8 cellular contexts compared by ENCODE assay signal in genomic region chr10:44878704-44879530, GRCh38. TPM values are rescaled to one million over a fixed set of nuclear protein-coding genes. Genes with fewer than 3 reads are reported as not detected.
DNase-seq lines count a peak whose midpoint lies in the region; ATAC-seq and TF ChIP-seq lines count a peak whose summit lies in the region.

No MANE protein-coding gene starts in this region.

- peak; percentile 81 for DNase-seq in CD1c-positive myeloid dendritic cell (ENCODE audit: extremely low spot score)
- peak; percentile 57 for DNase-seq in MM.1S
- DNase-seq in T-helper 17 cell: peak; percentile 47 to 59 (median 59)
- DNase-seq in amniotic stem cell (lab: John Stamatoyannopoulos, UW): peak; percentile 23
- peak; percentile 88 for DNase-seq in left ventricle myocardium inferior
- DNase-seq in thoracic aorta (ENCODE audit: low spot score): peak; percentile 21

- no peaks in the 10 kb centered on the region for H4K20me1 ChIP-seq in MM.1S (ENCODE audit: insufficient read depth, low read length)

- H3K4me1 Mint-ChIP-seq in T-helper 17 cell: peaks cover 13% of the 10 kb centered on the region

- H3K36me3 ChIP-seq in MM.1S (replicated peaks; ENCODE audit: insufficient read depth, low read length) (no peaks in the 10 kb centered on the region), left ventricle myocardium inferior (no peaks in the 10 kb centered on the region), parathyroid adenoma (ENCODE audit: control insufficient read depth, insufficient read depth, low read length) (no peaks in the 10 kb centered on the region), thoracic aorta (no peaks in the 10 kb centered on the region)

- TF ChIP-seq CTCF in MM.1S (IDR thresholded peaks at IDR 0.05; ENCODE audit: low read length): no peak
- peak; percentile 10 for TF ChIP-seq CTCF in left ventricle myocardium inferior (IDR thresholded peaks at IDR 0.05; ENCODE audit: borderline replicate concordance)
- no peak for TF ChIP-seq CTCF in parathyroid adenoma (IDR thresholded peaks at IDR 0.05)
- no peak for TF ChIP-seq CTCF in thoracic aorta (IDR thresholded peaks at IDR 0.05)

- H3K4me3 ChIP-seq in MM.1S (ENCODE audit: low read length) (peak overlapping the region; percentile 36; the same call in 1 of the 2 replicates), left ventricle myocardium inferior (peak overlapping the region; percentile 61), parathyroid adenoma (ENCODE audit: low read depth, low read length) (peak overlapping the region; percentile 31), thoracic aorta (peak overlapping the region; percentile 75)

- H2AFZ ChIP-seq in MM.1S (ENCODE audit: low read length) (0 out of 2 replicates have a peak overlapping the region, but pooled peaks have one; percentile 20), parathyroid adenoma (peak overlapping the region; percentile 81)

- H3K27ac Mint-ChIP-seq in T-helper 17 cell: peak overlapping the region; percentile 77

- H3K9me3 ChIP-seq in MM.1S (replicated peaks; ENCODE audit: insufficient read depth, low read length) (no peaks in the 10 kb centered on the region), T-helper 17 cell (ENCODE audit: control insufficient read depth, low read length, poor library complexity, severe bottlenecking) (no peaks in the 10 kb centered on the region), left ventricle myocardium inferior (replicated peaks) (no peaks in the 10 kb centered on the region), parathyroid adenoma (ENCODE audit: control insufficient read depth, low read length) (no peaks in the 10 kb centered on the region), thoracic aorta (no peaks in the 10 kb centered on the region)

- no peaks in the 10 kb centered on the region for H3K9me2 ChIP-seq in MM.1S (replicated peaks; ENCODE audit: insufficient read depth, low read length)

- H3F3A ChIP-seq in MM.1S (ENCODE audit: insufficient read depth, low read length): peaks cover 9% of the 10 kb centered on the region; the same call in 1 of the 2 replicates

- ATAC-seq in GM21423 (IDR thresholded peaks at IDR 0.05; ENCODE audit: unreplicated experiment) (peak; percentile 90), T-helper 17 cell (peak; percentile 90), thoracic aorta (ENCODE audit: insufficient number of reproducible peaks, low FRiP score, low read depth) (peak; percentile 32)

- no peaks in the 10 kb centered on the region for H3K79me2 ChIP-seq in MM.1S (ENCODE audit: low read length)
- no peaks in the 10 kb centered on the region for H3K79me2 ChIP-seq in parathyroid adenoma

- peak overlapping the region; percentile 89 for H3K4me3 Mint-ChIP-seq in T-helper 17 cell

- H3K36me3 Mint-ChIP-seq in T-helper 17 cell (ENCODE audit: low read depth): peaks cover 4% of the 10 kb centered on the region

- H3K27me3 ChIP-seq in MM.1S (replicated peaks; ENCODE audit: insufficient read depth, low read length): no peaks in the 10 kb centered on the region
- H3K27me3 ChIP-seq in left ventricle myocardium inferior (ENCODE audit: low read depth): no peaks in the 10 kb centered on the region
- no peaks in the 10 kb centered on the region for H3K27me3 ChIP-seq in parathyroid adenoma (ENCODE audit: control insufficient read depth, insufficient read depth, low read length)
- H3K27me3 ChIP-seq in thoracic aorta (replicated peaks; ENCODE audit: insufficient read depth): no peaks in the 10 kb centered on the region

- H3K4me1 ChIP-seq in MM.1S (ENCODE audit: low read length) (peaks cover 21% of the 10 kb centered on the region), left ventricle myocardium inferior (peaks cover 24% of the 10 kb centered on the region), parathyroid adenoma (no peaks in the 10 kb centered on the region), thoracic aorta (ENCODE audit: control insufficient read depth in 1 of 2, low read depth in 2 of 2) (peaks cover 13 to 43% of the 10 kb centered on the region in 2 donors)

- H3K4me2 ChIP-seq in MM.1S (ENCODE audit: low read depth, low read length) (peak overlapping the region; percentile 26), parathyroid adenoma (ENCODE audit: low read length) (peak overlapping the region; percentile 79)

- H3K9ac ChIP-seq in MM.1S (ENCODE audit: low read length) (no peak overlapping the region), parathyroid adenoma (no peak overlapping the region)

- H3K27ac ChIP-seq in MM.1S (ENCODE audit: low read length): no peak overlapping the region
- H3K27ac ChIP-seq in left ventricle myocardium inferior (replicated peaks): peak overlapping the region; percentile 71
- H3K27ac ChIP-seq in parathyroid adenoma: no peak overlapping the region
- peak overlapping the region in 1 of 2 donors; percentile 27 for H3K27ac ChIP-seq in thoracic aorta

- intact Hi-C loops in left ventricle myocardium inferior (cut with micrococcal nuclease): no loop called here

- H3K27me3 Mint-ChIP-seq in T-helper 17 cell: peaks cover 51% of the 10 kb centered on the region

RNA-seq across cellular contexts. Expression of gene TMEM72, which starts 32.2 kb away (rescaled TPM):
- total RNA-seq in T-helper 17 cell (not detected), left ventricle myocardium inferior (not detected), thoracic aorta (not detected)

Comparison
In these comparisons a context has a peak if more than half of its experiments do, and no peak if none do; other contexts are left out.
1. DNase-seq: peak in every context shown above with its lines; median percentile 88 in left ventricle myocardium inferior; 81 in CD1c-positive myeloid dendritic cell; 59 in T-helper 17 cell; 57 in MM.1S; 23 in amniotic stem cell; 21 in thoracic aorta.
2. ATAC-seq: peak in every context shown above with its lines; median percentile 90 in GM21423; 90 in T-helper 17 cell; 32 in thoracic aorta.